ENCODE assay signal across 9 cellular contexts in the genomic region with DNA sequence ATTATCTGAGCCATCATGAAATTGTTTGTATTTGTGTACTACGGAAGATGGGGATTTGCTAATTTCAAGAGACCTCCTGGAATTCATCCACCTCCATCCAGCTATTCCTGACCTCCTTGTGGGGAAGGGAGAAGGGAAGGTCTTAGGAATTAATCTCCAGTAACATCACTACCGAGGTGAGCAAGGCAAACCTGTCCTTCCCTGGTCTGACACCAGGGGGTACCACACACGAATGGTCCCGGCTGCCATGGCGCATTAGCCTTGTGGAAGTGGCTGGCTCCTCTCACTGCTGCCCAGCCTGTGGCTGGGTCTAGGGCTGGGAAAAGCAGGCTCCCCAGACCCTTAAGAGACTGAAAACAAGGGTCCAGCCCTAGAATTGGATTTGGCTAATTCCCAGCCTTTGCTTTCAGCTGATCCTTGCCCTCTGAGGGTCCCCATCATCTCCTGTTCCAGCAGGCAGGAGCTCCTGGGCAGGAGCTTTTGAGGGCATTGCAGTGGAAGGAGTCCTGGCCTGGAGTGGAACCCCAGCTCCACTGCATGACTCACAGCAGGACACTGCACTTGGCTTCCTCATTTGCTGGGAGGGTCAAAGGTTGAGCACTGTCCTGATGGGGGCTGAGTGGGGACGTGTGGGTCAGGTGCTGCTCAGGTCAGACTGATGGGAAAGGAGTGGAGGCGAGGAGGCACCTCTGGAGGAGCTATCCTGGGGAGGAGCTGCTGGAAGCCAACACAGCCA. TPM values are rescaled to one million over a fixed set of nuclear protein-coding genes. Genes with fewer than 3 reads are reported as not detected.
A peak's percentile ranks its signal among the peaks of the same experiment; 100 is the strongest.
DNase-seq lines count a peak whose midpoint lies in the region; ATAC-seq, FAIRE-seq and TF ChIP-seq lines count a peak whose summit lies in the region.
"Had no signal": no experiment of that assay in that cellular context is flagged by ENCODE, and none has a peak within 500 bp of the region (broad histone marks: within the 10 kb centered on the region; RNA-seq: fewer than 3 reads in every experiment).

No MANE protein-coding gene starts in this region.

- CTCF ChIA-PET in HepG2 (lab: Yijun Ruan, JAX; ENCODE audit: low intra/inter-chr PET ratio, low total read pairs) = interaction anchor here (0.7 to 2.9 kb wide), 4 partner anchors 35 to 219 kb away, joined by 3 to 25 read pairs (median 4); partner anchors contain the start of gene RIMS3

- DNase-seq in NCI-H146 (lab: John Stamatoyannopoulos, UW) (peak; percentile 45), NCI-H146 treated with DMSO at 0.1 percent for 48 hours (lab: John Stamatoyannopoulos, UW; ENCODE audit: unreplicated experiment) (no peak), NCI-H1092 (lab: John Stamatoyannopoulos, UW) (peak; percentile 56), ascending aorta (ENCODE audit: low spot score in 2 of 2) (peak in 1 of 2 donors; percentile 58), HepG2 (ENCODE audit: low spot score) (peak; percentile 41), epidermal melanocyte (ENCODE audit: insufficient read length, low spot score) (no peak)

- H4K20me1 ChIP-seq in HepG2 (ENCODE audit: insufficient read depth, low read length) = no peaks in the 10 kb centered on the region

- H3K9ac ChIP-seq in HepG2 (ENCODE audit: insufficient read depth, low read depth, low read length) = no peak overlapping the region

- intact Hi-C loops in ascending aorta (cut with DNase I) = no loop called here
- intact Hi-C loops in HepG2 (cut with micrococcal nuclease; ENCODE audit: unreplicated experiment) = loop anchor here (1.0 kb wide), 1 partner anchor 39 kb away; no protein-coding TSS in a partner anchor

- H2AFZ ChIP-seq in HepG2 (ENCODE audit: low read length) = no peak overlapping the region

- FAIRE-seq in HepG2 (lab: Jason Lieb, UNC) = peak; percentile 85

- BruUV-seq in HepG2 (replicated peaks; lab: Mats Ljungman, UMichigan) = no TSS peak

- H3K27ac ChIP-seq in ascending aorta (no peak overlapping the region), HepG2 (ENCODE audit: extremely low read length, insufficient read depth, low read length) (no peak overlapping the region)

- no peak for TF ChIP-seq EP300 in HepG2 (IDR thresholded peaks at IDR 0.05; ENCODE audit: low read depth in 2 of 2, low read length in 2 of 2)
- no peak for TF ChIP-seq EP300 in HepG2 (CRISPR knock-in tag; IDR thresholded peaks at IDR 0.05; ENCODE audit: borderline replicate concordance)

- WGBS in HepG2 (ENCODE audit: low lambda C conversion rate) = 40% methylated on average over 7 of the region's 7 CpGs

- H3K4me3 ChIP-seq in ascending aorta (no peak overlapping the region), HepG2 (replicated peaks in 1 of 3; ENCODE audit: insufficient read depth in 1 of 3, low read depth in 2 of 3, low read length in 3 of 3) (no peak overlapping the region)

- peak in 2 of 3 experiments; percentile 7 to 13 for TF ChIP-seq CTCF in ascending aorta (IDR thresholded peaks at IDR 0.05)
- TF ChIP-seq CTCF in HepG2 (CRISPR knock-in tag; IDR thresholded peaks at IDR 0.05) = peak; percentile 79

- TF ChIP-seq POLR2A in HepG2 (IDR thresholded peaks at IDR 0.05; ENCODE audit: insufficient read depth in 1 of 2, low read depth in 2 of 2, low read length in 2 of 2) = no peak

- in situ Hi-C loops in HepG2 (cut with HindIII; ENCODE audit: extremely low pct_ligation_motif_present, low pct_unique_long_range_greater_than_20kb) = no loop called here

- H3K79me2 ChIP-seq in HepG2 (ENCODE audit: insufficient read depth, low read length) = no peaks in the 10 kb centered on the region

- peaks cover 17 to 30% of the 10 kb centered on the region in 2 donors for H3K36me3 ChIP-seq in ascending aorta
- no peaks in the 10 kb centered on the region for H3K36me3 ChIP-seq in HepG2 (replicated peaks in 1 of 2; ENCODE audit: control insufficient read depth in 1 of 2, insufficient read depth in 2 of 2, low read length in 2 of 2)

- no peaks in the 10 kb centered on the region for H3K27me3 ChIP-seq in ascending aorta
- H3K27me3 ChIP-seq in HepG2 (ENCODE audit: control insufficient read depth in 1 of 2, insufficient read depth in 2 of 2, low read length in 2 of 2) = no peaks in the 10 kb centered on the region

- H3K4me2 ChIP-seq in HepG2 (ENCODE audit: low read depth, low read length) = no peak overlapping the region

- peak; percentile 74 for TF ChIP-seq RAD21 in HepG2 (CRISPR knock-in tag; IDR thresholded peaks at IDR 0.05)

- H3K4me1 ChIP-seq in ascending aorta = peaks cover 0 to 5% of the 10 kb centered on the region in 2 donors
- peaks cover 16% of the 10 kb centered on the region for H3K4me1 ChIP-seq in HepG2 (ENCODE audit: insufficient read depth, low read length)

- H3K9me3 ChIP-seq in ascending aorta (no peaks in the 10 kb centered on the region), HepG2 (ENCODE audit: low read length) (no peaks in the 10 kb centered on the region)

- ATAC-seq in HepG2 (peak; percentile 96), HG03108 (IDR thresholded peaks at IDR 0.05; ENCODE audit: unreplicated experiment) (no peak), GM21576 (IDR thresholded peaks at IDR 0.05; ENCODE audit: unreplicated experiment) (no peak)
- ATAC-seq: right cardiac atrium had no signal

- POLR2A ChIA-PET in HepG2 (lab: Yijun Ruan, JAX) = interaction anchor here (1.2 kb wide), 1 partner anchor 61 kb away, joined by 3 read pairs; the partner anchor contains the start of gene NFYC

TF ChIP-seq in HepG2, 621 proteins besides CTCF, POLR2A, EP300 and RAD21 (continues in another document):
- TF ChIP-seq ZBTB33 (CRISPR knock-in tag; IDR thresholded peaks at IDR 0.05) (peak; percentile 80; the same call in 1 of the 2 replicates), ZNF570 (CRISPR knock-in tag; IDR thresholded peaks at IDR 0.05; ENCODE audit: borderline replicate concordance) (no peak), NKX3-1 (CRISPR knock-in tag; IDR thresholded peaks at IDR 0.05) (no peak), NFE2L2 (IDR thresholded peaks at IDR 0.05; ENCODE audit: low read length) (no peak), STAG1 (CRISPR knock-in tag; IDR thresholded peaks at IDR 0.05) (peak; percentile 78), ZNF3 (CRISPR knock-in tag; IDR thresholded peaks at IDR 0.05) (no peak), ZNF644 (CRISPR knock-in tag; IDR thresholded peaks at IDR 0.05; ENCODE audit: low read depth) (peak; percentile 22; the same call in 1 of the 2 replicates)

RNA-seq across cellular contexts. Expression of gene RIMS3, which starts 34.8 kb away (rescaled TPM):
- 43.9 TPM for total RNA-seq in ascending aorta
- 5.4 TPM in 2 replicates for total RNA-seq in HepG2 (2016; rRNA removed; fragmentation: Illumina TruSeq; extraction: Trizol)
- total RNA-seq in HepG2 (2016; cell fraction: cytosol; rRNA removed; fragmentation: Illumina TruSeq; extraction: Trizol; ENCODE audit: low read depth) = 4.3 and 5.4 TPM in 2 replicates
- 4.6 and 5.5 TPM in 2 replicates for total RNA-seq in HepG2 (2016; cell fraction: insoluble cytoplasmic fraction; rRNA removed; fragmentation: Illumina TruSeq; extraction: Trizol)
- 7.8 and 9.0 TPM in 2 replicates for total RNA-seq in HepG2 (2016; cell fraction: membrane; rRNA removed; fragmentation: Illumina TruSeq; extraction: Trizol)
- total RNA-seq in HepG2 (2016; cell fraction: nucleus; rRNA removed; fragmentation: Illumina TruSeq; extraction: Trizol) = 3.8 and 4.7 TPM in 2 replicates
- polyA plus RNA-seq in HepG2 (2011; rRNA removed) = 2.1 and 3.4 TPM in 2 replicates
- polyA plus RNA-seq in HepG2 (2011; cell fraction: cytosol; rRNA removed) = 1.6 and 1.8 TPM in 2 replicates
- 7.7 and 9.6 TPM in 2 replicates for polyA plus RNA-seq in HepG2 (2011; cell fraction: nucleus; rRNA removed)
- 2.2 and 3.0 TPM in 2 replicates for polyA plus RNA-seq in HepG2 (2012)
- polyA plus RNA-seq in HepG2 (2016; cell fraction: cytosol; fragmentation: Illumina TruSeq; extraction: Trizol; ENCODE audit: low read depth) = 6.0 TPM in 2 replicates
- 3.3 and 3.7 TPM in 2 replicates for polyA plus RNA-seq in HepG2 (2016; cell fraction: insoluble cytoplasmic fraction; fragmentation: Illumina TruSeq; extraction: Trizol; ENCODE audit: low read depth)
- 7.1 and 8.4 TPM in 2 replicates for polyA plus RNA-seq in HepG2 (2016; cell fraction: membrane; fragmentation: Illumina TruSeq; extraction: Trizol; ENCODE audit: low read depth)
- 5.6 and 5.8 TPM in 2 replicates for polyA plus RNA-seq in HepG2 (2016; cell fraction: nucleus; fragmentation: Illumina TruSeq; extraction: Trizol; ENCODE audit: insufficient read depth, low read depth)
- polyA minus RNA-seq in HepG2 (2011; rRNA and poly(A)+ RNA removed; ENCODE audit: low replicate concordance) = 1.1 and 3.7 TPM in 2 replicates
- 1.5 and 1.9 TPM in 2 replicates for polyA minus RNA-seq in HepG2 (2011; cell fraction: cytosol; rRNA and poly(A)+ RNA removed)
- 2.4 and 3.1 TPM in 2 replicates for polyA minus RNA-seq in HepG2 (2011; cell fraction: nucleus; rRNA and poly(A)+ RNA removed)

Comparison
In these comparisons a context has a peak if more than half of its experiments do, and no peak if none do; other contexts are left out.
1. DNase-seq: peak in NCI-H146 (single experiment), NCI-H1092 (single experiment) and HepG2 (single experiment); none in NCI-H146 treated with DMSO at 0.1 percent for 48 hours (single experiment) and epidermal melanocyte (single experiment).